27 cellular contexts compared by ENCODE assay signal in the genomic region with DNA sequence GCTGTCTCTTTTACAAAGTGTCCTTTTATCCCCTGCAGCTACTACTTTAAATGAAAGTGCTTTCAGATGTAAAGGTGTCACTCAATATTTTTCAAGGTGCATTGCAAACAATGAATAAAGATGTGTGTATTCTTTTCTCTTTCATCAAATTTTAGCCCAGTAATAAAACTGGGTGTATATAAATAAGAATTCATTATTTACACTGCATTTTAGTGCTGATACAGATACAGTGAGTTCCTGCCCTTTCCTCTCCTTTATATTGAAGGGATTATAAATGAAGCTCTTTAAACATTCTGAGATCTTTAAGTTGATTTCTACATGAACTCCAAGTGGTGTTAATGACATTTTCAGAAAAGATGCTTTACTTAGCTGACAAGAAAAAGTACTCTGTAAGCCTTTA.
"Had no signal": no experiment of that assay in that cellular context is flagged by ENCODE, and none has a peak within 500 bp of the region (broad histone marks: within the 10 kb centered on the region; RNA-seq: fewer than 3 reads in every experiment).

No MANE protein-coding gene starts in this region.

- H3K4me2 ChIP-seq: neural progenitor cell had no signal

- H3K27ac ChIP-seq: neural progenitor cell, ovary, parathyroid adenoma, psoas muscle, right lobe of liver, sigmoid colon, stomach, thoracic aorta, thyroid gland, tibial nerve, upper lobe of left lung, vagina had no signal

- H3K9ac ChIP-seq: neural progenitor cell, parathyroid adenoma had no signal

- H3K4me3 ChIP-seq: neural progenitor cell, ovary, psoas muscle, right lobe of liver, sigmoid colon, stomach, thoracic aorta, thyroid gland, tibial nerve, upper lobe of left lung, vagina had no signal

- ATAC-seq: naive thymus-derived CD8-positive, alpha-beta T cell; natural killer cell treated with Interleukin-12 subunit alpha and Interleukin-12 subunit beta and Interleukin-15 and Interleukin-18, amount 100 ng/mL, for 72 hours; psoas muscle; right cardiac atrium; right lobe of liver; stimulated activated effector memory CD8-positive, alpha-beta T cell treated with anti-CD3 and anti-CD28 coated beads, Interleukin-12 subunit alpha, Interleukin-12 subunit beta, amount 100 ng/mL, for 72 hours; stimulated activated naive B cell treated with anti-CD40 and anti-IgM and Interleukin-4, amounts not matched to agents 10 μg/mL and 1 μg/mL and 100 μg/mL, for 72 hours had no signal

- H3K36me3 ChIP-seq: neural progenitor cell, ovary, right lobe of liver, sigmoid colon, stomach, thoracic aorta, thyroid gland, tibial nerve, upper lobe of left lung, vagina had no signal

- H3K27me3 ChIP-seq: neural progenitor cell, ovary, right lobe of liver, sigmoid colon, stomach, thyroid gland, tibial nerve, upper lobe of left lung, vagina had no signal

- DNase-seq: naive thymus-derived CD8-positive, alpha-beta T cell; nephron progenitor cell; occipital lobe; ovary; posterior cingulate gyrus; psoas muscle; right cardiac atrium; right lobe of liver; sigmoid colon; small intestine; stimulated activated CD4-positive, alpha-beta T cell treated with anti-CD3 and anti-CD28 coated beads, Interleukin-15, amount 100 ng/mL, for 24 hours; stimulated activated CD4-positive, alpha-beta T cell treated with anti-CD3 and anti-CD28 coated beads, Interleukin-2, amount 100 ng/mL, for 24 hours; stimulated activated CD4-positive, alpha-beta T cell treated with anti-CD3 and anti-CD28 coated beads, Interleukin-2, amount 100 ng/mL, for 48 hours; stimulated activated CD4-positive, alpha-beta T cell treated with anti-CD3 and anti-CD28 coated beads, Interleukin-4, amount 100 ng/mL, for 24 hours; stimulated activated naive B cell treated with anti-CD40 and anti-IgM and Interleukin-4, amounts not matched to agents 10 μg/mL and 1 μg/mL and 100 μg/mL, for 72 hours; stimulated activated naive CD4-positive, alpha-beta T cell treated with Interleukin-2 at 50 U/mL for 16 hours; stomach; thyroid gland; trophoblast cell; upper lobe of left lung had no signal

- H2AFZ ChIP-seq: neural progenitor cell, parathyroid adenoma had no signal

- H3K79me2 ChIP-seq: parathyroid adenoma had no signal

- H3K9me3 ChIP-seq: ovary, psoas muscle, right lobe of liver, sigmoid colon, stomach, thoracic aorta, thyroid gland, upper lobe of left lung, vagina had no signal
